In genomic region chr6:32819729-32820128, GRCh38 we compare ENCODE assay signal across 13 cellular contexts. TPM values are rescaled to one million over a fixed set of nuclear protein-coding genes. Genes with fewer than 3 reads are reported as not detected.
A peak's percentile ranks its signal among the peaks of the same experiment; 100 is the strongest.
DNase-seq lines count a peak whose midpoint lies in the region; ATAC-seq, FAIRE-seq and TF ChIP-seq lines count a peak whose summit lies in the region.
"Had no signal": no experiment of that assay in that cellular context is flagged by ENCODE, and none has a peak within 500 bp of the region (broad histone marks: within the 10 kb centered on the region; RNA-seq: fewer than 3 reads in every experiment).

No MANE protein-coding gene starts in this region.

- H3K4me1 Mint-ChIP-seq in naive B cell: peaks cover 54 to 63% (median 61%) of the 10 kb centered on the region in 3 donors

- H3K27ac ChIP-seq in tibial nerve: no peak overlapping the region
- H3K27ac ChIP-seq: neutrophil had no signal

- H3K36me3 ChIP-seq in MG63: peaks cover 31% of the 10 kb centered on the region
- H3K36me3 ChIP-seq in bronchial epithelial cell (ENCODE audit: control insufficient read depth, insufficient read depth, low read length): no peaks in the 10 kb centered on the region
- no peaks in the 10 kb centered on the region for H3K36me3 ChIP-seq in tibial nerve
- H3K36me3 ChIP-seq: neutrophil had no signal

- H3K27me3 ChIP-seq in MG63 (no peaks in the 10 kb centered on the region), bronchial epithelial cell (ENCODE audit: control insufficient read depth, insufficient read depth, low read length) (no peaks in the 10 kb centered on the region), tibial nerve (no peaks in the 10 kb centered on the region)
- H3K27me3 ChIP-seq: neutrophil had no signal

- H3K27ac Mint-ChIP-seq in naive B cell: peak overlapping the region in 5 of 6 donors; percentile 32 to 97 (median 96)

- TF ChIP-seq EP300 in tibial nerve (IDR thresholded peaks at IDR 0.05): no peak

- no peaks in the 10 kb centered on the region for H3K27me3 Mint-ChIP-seq in naive B cell

- 62 to 67% methylated on average over 3 of the region's 3 CpGs for WGBS in tibial nerve, 2 donors

- H3K4me1 ChIP-seq in tibial nerve: peaks cover 0 to 12% (median 0%) of the 10 kb centered on the region in 4 donors

- peaks cover 4 to 8% of the 10 kb centered on the region in 2 donors for H3K36me3 Mint-ChIP-seq in naive B cell

- peaks cover 0 to 6% (median 0%) of the 10 kb centered on the region in 7 donors for H3K9me3 Mint-ChIP-seq in naive B cell

- ATAC-seq in naive B cell (ENCODE audit: low read depth in 2 of 2): no peak

- no peaks in the 10 kb centered on the region for H3K9me3 ChIP-seq in MG63
- no peaks in the 10 kb centered on the region for H3K9me3 ChIP-seq in tibial nerve
- H3K9me3 ChIP-seq: neutrophil had no signal

- DNase-seq in EH (ENCODE audit: low read depth): peak; percentile 85
- peak; percentile 83 for DNase-seq in MG63
- peak; percentile 95 for DNase-seq in bronchial epithelial cell (ENCODE audit: low read depth)
- DNase-seq in naive B cell: no peak
- no peak for DNase-seq in tibial nerve (ENCODE audit: low spot score in 2 of 2)
- DNase-seq in NCI-H2171 (lab: John Stamatoyannopoulos, UW): no peak
- DNase-seq in Kasumi-1 (lab: John Stamatoyannopoulos, UW): no peak
- DNase-seq in activated CD4-positive, CD25-positive, alpha-beta regulatory T cell treated with anti-CD3 and anti-CD28 coated beads, Interleukin-2, amount 50 U/mL, for 72 hours: no peak
- DNase-seq: NCI-H446 had no signal

- peak overlapping the region in 5 of 8 donors; percentile 4 to 69 (median 47) for H3K4me3 Mint-ChIP-seq in naive B cell

- FAIRE-seq in bronchial epithelial cell (lab: Jason Lieb, UNC): peak; percentile 98
- FAIRE-seq: colon, G401.6, urothelium cell line had no signal

- TF ChIP-seq POLR2A in tibial nerve (IDR thresholded peaks at IDR 0.05): no peak

- TF ChIP-seq CTCF in bronchial epithelial cell (IDR thresholded peaks at IDR 0.05; ENCODE audit: insufficient read depth, low read length, severe bottlenecking) (no peak), tibial nerve (IDR thresholded peaks at IDR 0.05) (no peak)

- no peak overlapping the region for H3K4me3 ChIP-seq in MG63
- no peak overlapping the region for H3K4me3 ChIP-seq in bronchial epithelial cell (ENCODE audit: low read depth, low read length)
- H3K4me3 ChIP-seq in tibial nerve: no peak overlapping the region

RNA-seq across cellular contexts. Expression of gene HLA-DOB, which starts 2.9 kb away (rescaled TPM):
- total RNA-seq in MG63 (2014; rRNA removed; shearing (Covaris generic); ENCODE audit: low replicate concordance): 1.8 and 8.2 TPM in 2 replicates
- total RNA-seq in bronchial epithelial cell (0.26 and 3.2 TPM in 2 replicates), tibial nerve (1 to 10 TPM in 2 of 4 donors, not detected in 2; 2.1 to 3.5 TPM)
- polyA plus RNA-seq in naive B cell (ENCODE audit: low read depth in 6 of 6): 1,000 to 10,000 TPM in 1 of 6 donors, 100 to 1,000 TPM in 5; 669 to 1,199 (median 837) TPM

RNA-seq across cellular contexts. Expression of gene TAP2, which starts 18.8 kb away (rescaled TPM):
- 87.2 and 112 TPM in 2 replicates for total RNA-seq in MG63 (2014; rRNA removed; shearing (Covaris generic); ENCODE audit: low replicate concordance)
- total RNA-seq in bronchial epithelial cell (25.0 and 43.1 TPM in 2 replicates), tibial nerve (10 to 100 TPM; 14.1 to 21.9 (median 19.8) TPM)
- 10 to 100 TPM; 18.2 to 33.0 (median 25.4) TPM for polyA plus RNA-seq in naive B cell (ENCODE audit: low read depth in 6 of 6)

RNA-seq across cellular contexts. Expression of gene PSMB8, which starts 24.1 kb away (rescaled TPM):
- 164 and 166 TPM in 2 replicates for total RNA-seq in MG63 (2014; rRNA removed; shearing (Covaris generic); ENCODE audit: low replicate concordance)
- 19.5 and 22.9 TPM in 2 replicates for total RNA-seq in bronchial epithelial cell
- 100 to 1,000 TPM; 297 to 462 (median 380) TPM for polyA plus RNA-seq in naive B cell (ENCODE audit: low read depth in 6 of 6)
- total RNA-seq in tibial nerve: 10 to 100 TPM; 16.3 to 39.0 (median 28.4) TPM

RNA-seq across cellular contexts. Expression of gene TAP1, which starts 33.8 kb away (rescaled TPM):
- total RNA-seq in MG63 (2014; rRNA removed; shearing (Covaris generic); ENCODE audit: low replicate concordance): 84.9 and 115 TPM in 2 replicates
- total RNA-seq in bronchial epithelial cell (27.7 and 28.2 TPM in 2 replicates), tibial nerve (10 to 100 TPM; 27.2 to 45.9 (median 34.4) TPM)
- 100 to 1,000 TPM; 106 to 215 (median 145) TPM for polyA plus RNA-seq in naive B cell (ENCODE audit: low read depth in 6 of 6)

RNA-seq across cellular contexts. Expression of gene PSMB9, which starts 34.3 kb away (rescaled TPM):
- 96.5 and 106 TPM in 2 replicates for total RNA-seq in MG63 (2014; rRNA removed; shearing (Covaris generic); ENCODE audit: low replicate concordance)
- total RNA-seq in bronchial epithelial cell (0.53 and 1.2 TPM in 2 replicates), tibial nerve (10 to 100 TPM; 18.4 to 34.3 (median 20.0) TPM)
- 100 to 1,000 TPM; 347 to 677 (median 445) TPM for polyA plus RNA-seq in naive B cell (ENCODE audit: low read depth in 6 of 6)

Comparison
In these comparisons a context has a peak if more than half of its experiments do, and no peak if none do; other contexts are left out.
1. DNase-seq: peak in EH (single experiment), MG63 (single experiment) and bronchial epithelial cell (single experiment); none in naive B cell (single experiment), tibial nerve (0 of 2), NCI-H2171 (single experiment), Kasumi-1 (0 of 2) and activated CD4-positive, CD25-positive, alpha-beta regulatory T cell treated with anti-CD3 and anti-CD28 coated beads, Interleukin-2, amount 50 U/mL, for 72 hours (single experiment).